In genomic region chr1:92837062-92837461, GRCh38 we compare ENCODE assay signal across 17 cellular contexts. TPM values are rescaled to one million over a fixed set of nuclear protein-coding genes. Genes with fewer than 3 reads are reported as not detected.
DNase-seq lines count a peak whose midpoint lies in the region; FAIRE-seq and TF ChIP-seq lines count a peak whose summit lies in the region.
"Had no signal": no experiment of that assay in that cellular context is flagged by ENCODE, and none has a peak within 500 bp of the region (broad histone marks: within the 10 kb centered on the region; RNA-seq: fewer than 3 reads in every experiment).

No MANE protein-coding gene starts in this region.

- H3K9ac ChIP-seq in astrocyte (ENCODE audit: low read length): no peak overlapping the region

- H3K27ac Mint-ChIP-seq in activated CD4-positive, alpha-beta T cell treated with anti-CD3 and anti-CD28 coated beads, Interleukin-2, amount 10 ng/mL, durations not matched to agents 24 days and 14 days: peak overlapping the region; percentile 56
- no peak overlapping the region for H3K27ac Mint-ChIP-seq in astrocyte (ENCODE audit: unreplicated experiment)
- no peak overlapping the region for H3K27ac Mint-ChIP-seq in neural crest cell (ENCODE audit: unreplicated experiment)

- peaks cover 96% of the 10 kb centered on the region for H4K20me1 ChIP-seq in astrocyte (ENCODE audit: insufficient read depth, low read length)

- intact Hi-C loops in activated CD4-positive, alpha-beta T cell treated with anti-CD3 and anti-CD28 coated beads, Interleukin-2, amount 10 ng/mL, durations not matched to agents 24 days and 14 days (cut with micrococcal nuclease): no loop called here

- H3K27me3 Mint-ChIP-seq in activated CD4-positive, alpha-beta T cell treated with anti-CD3 and anti-CD28 coated beads, Interleukin-2, amount 10 ng/mL, durations not matched to agents 24 days and 14 days: no peaks in the 10 kb centered on the region
- H3K27me3 Mint-ChIP-seq in astrocyte (ENCODE audit: low read depth, unreplicated experiment) (no peaks in the 10 kb centered on the region), neural crest cell (ENCODE audit: low read depth) (no peaks in the 10 kb centered on the region)

- H3K27me3 ChIP-seq in astrocyte (ENCODE audit: insufficient read depth, low read length): no peaks in the 10 kb centered on the region
- H3K27me3 ChIP-seq: adrenal gland, pancreas, tibial nerve had no signal

- peaks cover 44% of the 10 kb centered on the region for H3K4me1 ChIP-seq in astrocyte (ENCODE audit: insufficient read depth, low read length)

- FAIRE-seq in astrocyte (lab: Jason Lieb, UNC): no peak
- FAIRE-seq: pancreas had no signal

- H3K9me3 Mint-ChIP-seq in activated CD4-positive, alpha-beta T cell treated with anti-CD3 and anti-CD28 coated beads, Interleukin-2, amount 10 ng/mL, durations not matched to agents 24 days and 14 days: no peaks in the 10 kb centered on the region
- H3K9me3 Mint-ChIP-seq in astrocyte (ENCODE audit: unreplicated experiment) (no peaks in the 10 kb centered on the region), neural crest cell (no peaks in the 10 kb centered on the region)

- H3K79me2 ChIP-seq in astrocyte (ENCODE audit: insufficient read depth, low read length): peaks cover 91% of the 10 kb centered on the region

- peaks cover 93% of the 10 kb centered on the region for H3K36me3 Mint-ChIP-seq in activated CD4-positive, alpha-beta T cell treated with anti-CD3 and anti-CD28 coated beads, Interleukin-2, amount 10 ng/mL, durations not matched to agents 24 days and 14 days (ENCODE audit: low read depth)
- H3K36me3 Mint-ChIP-seq in astrocyte (ENCODE audit: low read depth, unreplicated experiment) (peaks cover 42% of the 10 kb centered on the region), neural crest cell (ENCODE audit: low read depth) (peaks cover 59% of the 10 kb centered on the region)

- no peak overlapping the region for H2AFZ ChIP-seq in astrocyte (ENCODE audit: low read depth, low read length)

- peaks cover 84% of the 10 kb centered on the region for H3K36me3 ChIP-seq in astrocyte (ENCODE audit: insufficient read depth, low read length)

- H3K4me1 Mint-ChIP-seq in activated CD4-positive, alpha-beta T cell treated with anti-CD3 and anti-CD28 coated beads, Interleukin-2, amount 10 ng/mL, durations not matched to agents 24 days and 14 days: peaks cover 68% of the 10 kb centered on the region
- peaks cover 50% of the 10 kb centered on the region for H3K4me1 Mint-ChIP-seq in astrocyte (ENCODE audit: low read depth, unreplicated experiment)
- peaks cover 61% of the 10 kb centered on the region for H3K4me1 Mint-ChIP-seq in neural crest cell

- peak overlapping the region; percentile 93 for H3K4me2 ChIP-seq in astrocyte (ENCODE audit: low read length)

- DNase-seq in activated CD4-positive, alpha-beta T cell treated with anti-CD3 and anti-CD28 coated beads, Interleukin-2, amount 10 ng/mL, durations not matched to agents 24 days and 14 days: no peak
- DNase-seq in activated CD4-positive, alpha-beta T cell treated with anti-CD3 and anti-CD28 coated beads, Interleukin-2, amount 50 U/mL, for 1 hour: no peak
- DNase-seq in HCEC 1CT: peak; percentile 20
- no peak for DNase-seq in astrocyte (ENCODE audit: low read depth)
- no peak for DNase-seq in neural crest cell (ENCODE audit: low read depth, low spot score)
- DNase-seq in cerebellar nuclear complex (lab: John Stamatoyannopoulos, UW): no peak
- no peak for DNase-seq in NCI-H2029 (lab: John Stamatoyannopoulos, UW)
- DNase-seq in globus pallidus (ENCODE audit: low spot score): no peak
- DNase-seq: ACHN, adrenal gland, cortex of kidney, DMS53, KG1, NCI-H146, NCI-H510A, pancreas had no signal

- peak overlapping the region; percentile 43 for H3K4me3 Mint-ChIP-seq in activated CD4-positive, alpha-beta T cell treated with anti-CD3 and anti-CD28 coated beads, Interleukin-2, amount 10 ng/mL, durations not matched to agents 24 days and 14 days
- H3K4me3 Mint-ChIP-seq in astrocyte (ENCODE audit: unreplicated experiment): no peak overlapping the region
- H3K4me3 Mint-ChIP-seq in neural crest cell: peak overlapping the region; percentile 78

- H3K27ac ChIP-seq in astrocyte (ENCODE audit: low read depth, low read length): no peak overlapping the region
- H3K27ac ChIP-seq: adrenal gland, pancreas, tibial nerve had no signal

- H3K9me3 ChIP-seq in astrocyte (ENCODE audit: insufficient read depth, low read depth, low read length): no peaks in the 10 kb centered on the region
- H3K9me3 ChIP-seq: adrenal gland, pancreas, tibial nerve had no signal

- TF ChIP-seq CTCF in astrocyte (IDR thresholded peaks at IDR 0.05; ENCODE audit: insufficient read depth, low read depth, low read length) (no peak), neural crest cell (conservative IDR thresholded peaks at IDR 0.05) (no peak)

- H3K4me3 ChIP-seq in astrocyte (ENCODE audit: insufficient read depth, low read depth, low read length): no peak overlapping the region
- H3K4me3 ChIP-seq: adrenal gland, pancreas, tibial nerve had no signal

RNA-seq across cellular contexts. Expression of gene RPL5, which starts 5.2 kb away (rescaled TPM):
- total RNA-seq in activated CD4-positive, alpha-beta T cell treated with anti-CD3 and anti-CD28 coated beads, Interleukin-2, amount 10 ng/mL, durations not matched to agents 24 days and 14 days: 1,231 and 1,282 TPM in 2 replicates
- total RNA-seq in astrocyte: 741 and 846 TPM in 2 replicates
- 1,528 and 1,574 TPM in 2 replicates for total RNA-seq in neural crest cell

RNA-seq across cellular contexts. Expression of gene EVI5, which starts 52.2 kb away (rescaled TPM):
- total RNA-seq in activated CD4-positive, alpha-beta T cell treated with anti-CD3 and anti-CD28 coated beads, Interleukin-2, amount 10 ng/mL, durations not matched to agents 24 days and 14 days: 24.6 and 25.8 TPM in 2 replicates
- total RNA-seq in astrocyte (80.3 and 80.4 TPM in 2 replicates), neural crest cell (22.8 and 24.7 TPM in 2 replicates)
